ENCODE assay signal across 1 cellular context in the genomic region with DNA sequence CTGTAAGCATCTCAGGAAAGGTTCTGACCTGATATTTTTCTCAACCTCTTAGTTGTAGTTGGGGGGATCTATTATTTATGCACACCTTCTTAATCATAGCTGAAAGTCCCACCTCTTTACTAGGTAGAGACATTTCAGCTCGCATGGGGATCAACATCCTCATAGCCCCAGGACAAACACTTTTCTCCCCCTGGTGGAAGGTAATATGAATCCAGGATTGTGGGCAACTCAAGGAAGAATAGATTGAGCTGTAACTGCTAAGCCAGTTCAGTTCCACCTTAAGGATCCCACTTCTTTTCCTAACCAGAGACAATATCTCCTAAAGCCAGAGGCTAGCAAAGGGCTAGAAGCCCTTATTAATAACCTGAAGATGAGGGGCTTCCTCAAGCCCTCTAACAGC.
TF ChIP-seq lines count a peak whose summit lies in the region.

No MANE protein-coding gene starts in this region.

TF ChIP-seq in HepG2, 621 proteins besides CTCF, POLR2A, EP300 and RAD21:
- TF ChIP-seq SP1 (IDR thresholded peaks at IDR 0.05) (no peak), SP1 (CRISPR knock-in tag; IDR thresholded peaks at IDR 0.05) (no peak), STAG1 (CRISPR knock-in tag; IDR thresholded peaks at IDR 0.05) (peak; percentile 23; the same call in 1 of the 2 replicates), ZNF766 (CRISPR knock-in tag; IDR thresholded peaks at IDR 0.05; ENCODE audit: borderline replicate concordance) (no peak), SMC3 (IDR thresholded peaks at IDR 0.05; ENCODE audit: low read length) (peak; percentile 16; the same call in 1 of the 2 replicates), NFRKB (IDR thresholded peaks at IDR 0.05) (no peak)
- TF ChIP-seq, protein P1, sequence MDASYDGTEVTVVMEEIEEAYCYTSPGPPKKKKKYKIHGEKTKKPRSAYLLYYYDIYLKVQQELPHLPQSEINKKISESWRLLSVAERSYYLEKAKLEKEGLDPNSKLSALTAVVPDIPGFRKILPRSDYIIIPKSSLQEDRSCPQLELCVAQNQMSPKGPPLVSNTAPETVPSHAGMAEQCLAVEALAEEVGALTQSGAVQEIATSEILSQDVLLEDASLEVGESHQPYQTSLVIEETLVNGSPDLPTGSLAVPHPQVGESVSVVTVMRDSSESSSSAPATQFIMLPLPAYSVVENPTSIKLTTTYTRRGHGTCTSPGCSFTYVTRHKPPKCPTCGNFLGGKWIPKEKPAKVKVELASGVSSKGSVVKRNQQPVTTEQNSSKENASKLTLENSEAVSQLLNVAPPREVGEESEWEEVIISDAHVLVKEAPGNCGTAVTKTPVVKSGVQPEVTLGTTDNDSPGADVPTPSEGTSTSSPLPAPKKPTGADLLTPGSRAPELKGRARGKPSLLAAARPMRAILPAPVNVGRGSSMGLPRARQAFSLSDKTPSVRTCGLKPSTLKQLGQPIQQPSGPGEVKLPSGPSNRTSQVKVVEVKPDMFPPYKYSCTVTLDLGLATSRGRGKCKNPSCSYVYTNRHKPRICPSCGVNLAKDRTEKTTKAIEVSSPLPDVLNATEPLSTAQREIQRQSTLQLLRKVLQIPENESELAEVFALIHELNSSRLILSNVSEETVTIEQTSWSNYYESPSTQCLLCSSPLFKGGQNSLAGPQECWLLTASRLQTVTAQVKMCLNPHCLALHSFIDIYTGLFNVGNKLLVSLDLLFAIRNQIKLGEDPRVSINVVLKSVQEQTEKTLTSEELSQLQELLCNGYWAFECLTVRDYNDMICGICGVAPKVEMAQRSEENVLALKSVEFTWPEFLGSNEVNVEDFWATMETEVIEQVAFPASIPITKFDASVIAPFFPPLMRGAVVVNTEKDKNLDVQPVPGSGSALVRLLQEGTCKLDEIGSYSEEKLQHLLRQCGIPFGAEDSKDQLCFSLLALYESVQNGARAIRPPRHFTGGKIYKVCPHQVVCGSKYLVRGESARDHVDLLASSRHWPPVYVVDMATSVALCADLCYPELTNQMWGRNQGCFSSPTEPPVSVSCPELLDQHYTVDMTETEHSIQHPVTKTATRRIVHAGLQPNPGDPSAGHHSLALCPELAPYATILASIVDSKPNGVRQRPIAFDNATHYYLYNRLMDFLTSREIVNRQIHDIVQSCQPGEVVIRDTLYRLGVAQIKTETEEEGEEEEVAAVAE (CRISPR knock-in tag; IDR thresholded peaks at IDR 0.05; ENCODE audit: borderline replicate concordance) = no peak
- TF ChIP-seq, protein P2, sequence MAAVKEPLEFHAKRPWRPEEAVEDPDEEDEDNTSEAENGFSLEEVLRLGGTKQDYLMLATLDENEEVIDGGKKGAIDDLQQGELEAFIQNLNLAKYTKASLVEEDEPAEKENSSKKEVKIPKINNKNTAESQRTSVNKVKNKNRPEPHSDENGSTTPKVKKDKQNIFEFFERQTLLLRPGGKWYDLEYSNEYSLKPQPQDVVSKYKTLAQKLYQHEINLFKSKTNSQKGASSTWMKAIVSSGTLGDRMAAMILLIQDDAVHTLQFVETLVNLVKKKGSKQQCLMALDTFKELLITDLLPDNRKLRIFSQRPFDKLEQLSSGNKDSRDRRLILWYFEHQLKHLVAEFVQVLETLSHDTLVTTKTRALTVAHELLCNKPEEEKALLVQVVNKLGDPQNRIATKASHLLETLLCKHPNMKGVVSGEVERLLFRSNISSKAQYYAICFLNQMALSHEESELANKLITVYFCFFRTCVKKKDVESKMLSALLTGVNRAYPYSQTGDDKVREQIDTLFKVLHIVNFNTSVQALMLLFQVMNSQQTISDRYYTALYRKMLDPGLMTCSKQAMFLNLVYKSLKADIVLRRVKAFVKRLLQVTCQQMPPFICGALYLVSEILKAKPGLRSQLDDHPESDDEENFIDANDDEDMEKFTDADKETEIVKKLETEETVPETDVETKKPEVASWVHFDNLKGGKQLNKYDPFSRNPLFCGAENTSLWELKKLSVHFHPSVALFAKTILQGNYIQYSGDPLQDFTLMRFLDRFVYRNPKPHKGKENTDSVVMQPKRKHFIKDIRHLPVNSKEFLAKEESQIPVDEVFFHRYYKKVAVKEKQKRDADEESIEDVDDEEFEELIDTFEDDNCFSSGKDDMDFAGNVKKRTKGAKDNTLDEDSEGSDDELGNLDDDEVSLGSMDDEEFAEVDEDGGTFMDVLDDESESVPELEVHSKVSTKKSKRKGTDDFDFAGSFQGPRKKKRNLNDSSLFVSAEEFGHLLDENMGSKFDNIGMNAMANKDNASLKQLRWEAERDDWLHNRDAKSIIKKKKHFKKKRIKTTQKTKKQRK (IDR thresholded peaks at IDR 0.05; ENCODE audit: low read length) = no peak
